In the genomic region with DNA sequence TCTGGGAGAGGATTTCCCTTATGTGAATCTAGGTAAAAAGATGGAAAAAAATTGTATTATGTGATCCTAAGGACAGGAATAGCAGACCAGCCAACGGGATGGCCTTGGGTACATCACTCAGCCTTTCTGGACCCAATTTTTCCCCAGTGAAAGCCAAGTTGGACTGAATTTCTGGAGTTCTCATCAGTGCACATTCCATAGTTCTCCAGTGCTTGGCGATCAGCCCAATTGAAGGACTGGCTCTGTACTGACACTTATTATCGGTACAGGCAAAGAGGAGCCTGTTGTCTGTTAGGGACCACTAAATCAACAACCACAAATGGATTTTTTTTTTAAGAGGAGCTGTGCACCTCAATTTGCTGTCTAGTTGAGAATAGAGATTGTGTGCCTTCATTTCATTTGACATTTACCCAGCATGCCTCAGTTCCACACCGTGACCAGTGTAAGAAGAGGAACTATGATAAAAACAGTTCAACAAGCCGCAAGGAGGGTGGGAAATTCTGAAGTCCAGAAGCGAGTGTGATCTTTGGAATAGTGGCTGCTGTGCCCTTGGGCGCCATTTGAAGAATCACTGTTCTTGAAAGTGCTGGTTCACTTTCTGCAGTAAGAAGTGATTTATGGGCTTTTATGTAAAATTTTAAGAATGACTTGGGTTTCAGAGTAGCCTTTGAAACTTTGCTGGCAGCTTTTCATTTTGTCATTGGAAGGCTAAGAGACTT, we compare ENCODE assay signal across 18 cellular contexts. TPM values are rescaled to one million over a fixed set of nuclear protein-coding genes. Genes with fewer than 3 reads are reported as not detected.
DNase-seq lines count a peak whose midpoint lies in the region; ATAC-seq and TF ChIP-seq lines count a peak whose summit lies in the region.
"Had no signal": no experiment of that assay in that cellular context is flagged by ENCODE, and none has a peak within 500 bp of the region (broad histone marks: within the 10 kb centered on the region; RNA-seq: fewer than 3 reads in every experiment).

No MANE protein-coding gene starts in this region.

- peak; percentile 8 for DNase-seq in activated effector memory CD4-positive, alpha-beta T cell treated with anti-CD3 and anti-CD28 coated beads, Interleukin-2, amount 50 U/mL, for 16 hours
- DNase-seq in activated effector memory CD4-positive, alpha-beta T cell treated with Interleukin-2 at 50 U/mL for 16 hours: no peak
- peak; percentile 39 for DNase-seq in fibroblast of gingiva (ENCODE audit: low read depth)
- DNase-seq in mesothelial cell of epicardium (ENCODE audit: low spot score in 2 of 2, unreplicated experiment in 2 of 2): no peak
- no peak for DNase-seq in globus pallidus (ENCODE audit: low spot score)
- no peak for DNase-seq in OCI-M2 (lab: John Stamatoyannopoulos, UW; ENCODE audit: unreplicated experiment)
- DNase-seq: activated CD8-positive, alpha-beta memory T cell treated with anti-CD3 and anti-CD28 coated beads, Interleukin-2, amount 50 U/mL, for 48 hours; activated naive CD4-positive, alpha-beta T cell treated with anti-CD3 and anti-CD28 coated beads for 36 hours; brain microvascular endothelial cell; COR-L47; islet precursor cell; NCI-H1930; NCI-H526; occipital lobe had no signal

- H3K27me3 Mint-ChIP-seq in mesothelial cell of epicardium (ENCODE audit: low read depth): no peaks in the 10 kb centered on the region

- peak overlapping the region; percentile 18 for H3K27ac Mint-ChIP-seq in mesothelial cell of epicardium
- H3K27ac Mint-ChIP-seq: activated naive CD4-positive, alpha-beta T cell treated with anti-CD3 and anti-CD28 coated beads for 36 hours; T-helper 1 cell treated with Interleukin-12 subunit alpha and Interleukin-12 subunit beta and Interleukin-4 antibody, amounts not matched to agents 30 μg/mL and 1 μg/mL, for 36 hours had no signal

- peaks cover 22% of the 10 kb centered on the region for H3K36me3 Mint-ChIP-seq in mesothelial cell of epicardium

- peaks cover 10% of the 10 kb centered on the region for H3K4me1 Mint-ChIP-seq in mesothelial cell of epicardium

- no peak for ATAC-seq in HG03460 (IDR thresholded peaks at IDR 0.05; ENCODE audit: unreplicated experiment)
- no peak for ATAC-seq in GM21619 (IDR thresholded peaks at IDR 0.05; ENCODE audit: unreplicated experiment)
- ATAC-seq: A549 had no signal

- H3K9me3 Mint-ChIP-seq in mesothelial cell of epicardium: no peaks in the 10 kb centered on the region
- H3K9me3 Mint-ChIP-seq: activated naive CD4-positive, alpha-beta T cell treated with anti-CD3 and anti-CD28 coated beads for 36 hours; T-helper 1 cell treated with Interleukin-12 subunit alpha and Interleukin-12 subunit beta and Interleukin-4 antibody, amounts not matched to agents 30 μg/mL and 1 μg/mL, for 36 hours had no signal

- H3K4me3 Mint-ChIP-seq in mesothelial cell of epicardium: no peak overlapping the region
- H3K4me3 Mint-ChIP-seq: activated naive CD4-positive, alpha-beta T cell treated with anti-CD3 and anti-CD28 coated beads for 36 hours; T-helper 1 cell treated with Interleukin-12 subunit alpha and Interleukin-12 subunit beta and Interleukin-4 antibody, amounts not matched to agents 30 μg/mL and 1 μg/mL, for 36 hours had no signal

- TF ChIP-seq CTCF in mesothelial cell of epicardium (IDR thresholded peaks at IDR 0.05; ENCODE audit: unreplicated experiment): no peak

RNA-seq across cellular contexts. Expression of gene ARL10, which starts 8.0 kb away (rescaled TPM):
- 39.4 to 46.0 TPM (median 42.8 TPM) in 3 replicates for total RNA-seq in mesothelial cell of epicardium

RNA-seq across cellular contexts. Expression of gene KIAA1191, which starts 11.7 kb away (rescaled TPM):
- 91.3 to 94.5 TPM (median 91.8 TPM) in 3 replicates for total RNA-seq in mesothelial cell of epicardium

RNA-seq across cellular contexts. Expression of gene NOP16, which starts 15.1 kb away (rescaled TPM):
- 23.4 to 27.7 TPM (median 26.2 TPM) in 3 replicates for total RNA-seq in mesothelial cell of epicardium

RNA-seq across cellular contexts. Expression of gene HIGD2A, which starts 15.3 kb away (rescaled TPM):
- total RNA-seq in mesothelial cell of epicardium: 81.4 to 82.5 TPM (median 81.9 TPM) in 3 replicates

RNA-seq across cellular contexts. Expression of gene CLTB, which starts 43.1 kb away (rescaled TPM):
- 43.3 to 46.8 TPM (median 44.1 TPM) in 3 replicates for total RNA-seq in mesothelial cell of epicardium

Comparison
In these comparisons a context has a peak if more than half of its experiments do, and no peak if none do; other contexts are left out.
1. DNase-seq: peak in activated effector memory CD4-positive, alpha-beta T cell treated with anti-CD3 and anti-CD28 coated beads, Interleukin-2, amount 50 U/mL, for 16 hours (single experiment) and fibroblast of gingiva (single experiment); none in activated effector memory CD4-positive, alpha-beta T cell treated with Interleukin-2 at 50 U/mL for 16 hours (single experiment), mesothelial cell of epicardium (0 of 2), globus pallidus (single experiment) and OCI-M2 (single experiment).